In the genomic region with DNA sequence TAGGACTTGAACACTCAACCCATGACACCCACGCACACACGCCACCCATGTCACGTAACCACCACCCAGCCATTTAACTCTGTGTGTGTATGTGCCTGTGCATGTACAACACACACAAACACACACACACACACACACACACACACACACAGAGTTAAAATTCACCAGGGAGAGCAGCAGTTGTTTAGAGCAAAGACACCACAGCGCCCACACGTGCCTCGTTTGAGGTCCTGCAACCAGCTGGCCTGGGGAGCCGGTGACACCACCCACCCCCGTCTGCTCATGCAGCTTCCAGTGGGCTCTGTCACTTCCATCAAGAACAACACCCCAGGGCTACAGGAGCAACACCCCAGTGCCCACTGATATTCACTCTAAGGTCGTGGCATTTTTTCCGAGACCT, we compare ENCODE assay signal across 1 cellular context.
TF ChIP-seq lines count a peak whose summit lies in the region.

No MANE protein-coding gene starts in this region.

TF ChIP-seq in K562, 482 proteins besides CTCF, POLR2A, EP300 and RAD21 (continued from another document and continues in another):
- TF ChIP-seq, protein P1, sequence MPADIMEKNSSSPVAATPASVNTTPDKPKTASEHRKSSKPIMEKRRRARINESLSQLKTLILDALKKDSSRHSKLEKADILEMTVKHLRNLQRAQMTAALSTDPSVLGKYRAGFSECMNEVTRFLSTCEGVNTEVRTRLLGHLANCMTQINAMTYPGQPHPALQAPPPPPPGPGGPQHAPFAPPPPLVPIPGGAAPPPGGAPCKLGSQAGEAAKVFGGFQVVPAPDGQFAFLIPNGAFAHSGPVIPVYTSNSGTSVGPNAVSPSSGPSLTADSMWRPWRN (IDR thresholded peaks at IDR 0.05; ENCODE audit: low read depth), result no peak
- TF ChIP-seq ARID2 (IDR thresholded peaks at IDR 0.05) (0 out of 2 replicates have a peak, but pooled peaks have one; percentile 24), HNRNPUL1 (IDR thresholded peaks at IDR 0.05; ENCODE audit: low read length) (no peak), ASH1L (IDR thresholded peaks at IDR 0.05; ENCODE audit: borderline replicate concordance, low read depth, partially characterized antibody) (no peak), MCM3 (IDR thresholded peaks at IDR 0.05) (0 out of 2 replicates have a peak, but pooled peaks have one; percentile 40), RCOR1 (IDR thresholded peaks at IDR 0.05; ENCODE audit: borderline replicate concordance in 1 of 2, low read depth in 2 of 2, low read length in 2 of 2) (0 out of 4 replicates have a peak, but pooled peaks of 1 of the 2 experiments have one; percentile 7), ZFP1 (CRISPR knock-in tag; IDR thresholded peaks at IDR 0.05) (no peak), LEF1 (IDR thresholded peaks at IDR 0.05) (no peak), RBM39 (optimal IDR thresholded peaks at IDR 0.05; ENCODE audit: low read depth, low read length) (no peak), ESRRB (CRISPR knock-in tag; IDR thresholded peaks at IDR 0.05; ENCODE audit: borderline replicate concordance) (no peak), CREM (IDR thresholded peaks at IDR 0.05; ENCODE audit: low read depth) (0 out of 2 replicates have a peak, but pooled peaks have one; percentile 6), EHMT2 (IDR thresholded peaks at IDR 0.05) (0 out of 2 replicates have a peak, but pooled peaks have one; percentile 39), LCOR (CRISPR knock-in tag; IDR thresholded peaks at IDR 0.05) (no peak)
- TF ChIP-seq, protein P2, sequence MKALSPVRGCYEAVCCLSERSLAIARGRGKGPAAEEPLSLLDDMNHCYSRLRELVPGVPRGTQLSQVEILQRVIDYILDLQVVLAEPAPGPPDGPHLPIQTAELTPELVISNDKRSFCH (CRISPR knock-in tag; IDR thresholded peaks at IDR 0.05), result no peak
- TF ChIP-seq, protein P2 (tag; IDR thresholded peaks at IDR 0.05), result no peak
- TF ChIP-seq, protein P3, sequence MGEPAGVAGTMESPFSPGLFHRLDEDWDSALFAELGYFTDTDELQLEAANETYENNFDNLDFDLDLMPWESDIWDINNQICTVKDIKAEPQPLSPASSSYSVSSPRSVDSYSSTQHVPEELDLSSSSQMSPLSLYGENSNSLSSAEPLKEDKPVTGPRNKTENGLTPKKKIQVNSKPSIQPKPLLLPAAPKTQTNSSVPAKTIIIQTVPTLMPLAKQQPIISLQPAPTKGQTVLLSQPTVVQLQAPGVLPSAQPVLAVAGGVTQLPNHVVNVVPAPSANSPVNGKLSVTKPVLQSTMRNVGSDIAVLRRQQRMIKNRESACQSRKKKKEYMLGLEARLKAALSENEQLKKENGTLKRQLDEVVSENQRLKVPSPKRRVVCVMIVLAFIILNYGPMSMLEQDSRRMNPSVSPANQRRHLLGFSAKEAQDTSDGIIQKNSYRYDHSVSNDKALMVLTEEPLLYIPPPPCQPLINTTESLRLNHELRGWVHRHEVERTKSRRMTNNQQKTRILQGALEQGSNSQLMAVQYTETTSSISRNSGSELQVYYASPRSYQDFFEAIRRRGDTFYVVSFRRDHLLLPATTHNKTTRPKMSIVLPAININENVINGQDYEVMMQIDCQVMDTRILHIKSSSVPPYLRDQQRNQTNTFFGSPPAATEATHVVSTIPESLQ (CRISPR knock-in tag; IDR thresholded peaks at IDR 0.05), result no peak
- TF ChIP-seq, protein P4, sequence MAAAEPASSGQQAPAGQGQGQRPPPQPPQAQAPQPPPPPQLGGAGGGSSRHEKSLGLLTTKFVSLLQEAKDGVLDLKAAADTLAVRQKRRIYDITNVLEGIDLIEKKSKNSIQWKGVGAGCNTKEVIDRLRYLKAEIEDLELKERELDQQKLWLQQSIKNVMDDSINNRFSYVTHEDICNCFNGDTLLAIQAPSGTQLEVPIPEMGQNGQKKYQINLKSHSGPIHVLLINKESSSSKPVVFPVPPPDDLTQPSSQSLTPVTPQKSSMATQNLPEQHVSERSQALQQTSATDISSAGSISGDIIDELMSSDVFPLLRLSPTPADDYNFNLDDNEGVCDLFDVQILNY (CRISPR knock-in tag; IDR thresholded peaks at IDR 0.05), result no peak
- TF ChIP-seq, protein P5, sequence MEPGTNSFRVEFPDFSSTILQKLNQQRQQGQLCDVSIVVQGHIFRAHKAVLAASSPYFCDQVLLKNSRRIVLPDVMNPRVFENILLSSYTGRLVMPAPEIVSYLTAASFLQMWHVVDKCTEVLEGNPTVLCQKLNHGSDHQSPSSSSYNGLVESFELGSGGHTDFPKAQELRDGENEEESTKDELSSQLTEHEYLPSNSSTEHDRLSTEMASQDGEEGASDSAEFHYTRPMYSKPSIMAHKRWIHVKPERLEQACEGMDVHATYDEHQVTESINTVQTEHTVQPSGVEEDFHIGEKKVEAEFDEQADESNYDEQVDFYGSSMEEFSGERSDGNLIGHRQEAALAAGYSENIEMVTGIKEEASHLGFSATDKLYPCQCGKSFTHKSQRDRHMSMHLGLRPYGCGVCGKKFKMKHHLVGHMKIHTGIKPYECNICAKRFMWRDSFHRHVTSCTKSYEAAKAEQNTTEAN (CRISPR knock-in tag; IDR thresholded peaks at IDR 0.05), result no peak
- TF ChIP-seq, protein P6, sequence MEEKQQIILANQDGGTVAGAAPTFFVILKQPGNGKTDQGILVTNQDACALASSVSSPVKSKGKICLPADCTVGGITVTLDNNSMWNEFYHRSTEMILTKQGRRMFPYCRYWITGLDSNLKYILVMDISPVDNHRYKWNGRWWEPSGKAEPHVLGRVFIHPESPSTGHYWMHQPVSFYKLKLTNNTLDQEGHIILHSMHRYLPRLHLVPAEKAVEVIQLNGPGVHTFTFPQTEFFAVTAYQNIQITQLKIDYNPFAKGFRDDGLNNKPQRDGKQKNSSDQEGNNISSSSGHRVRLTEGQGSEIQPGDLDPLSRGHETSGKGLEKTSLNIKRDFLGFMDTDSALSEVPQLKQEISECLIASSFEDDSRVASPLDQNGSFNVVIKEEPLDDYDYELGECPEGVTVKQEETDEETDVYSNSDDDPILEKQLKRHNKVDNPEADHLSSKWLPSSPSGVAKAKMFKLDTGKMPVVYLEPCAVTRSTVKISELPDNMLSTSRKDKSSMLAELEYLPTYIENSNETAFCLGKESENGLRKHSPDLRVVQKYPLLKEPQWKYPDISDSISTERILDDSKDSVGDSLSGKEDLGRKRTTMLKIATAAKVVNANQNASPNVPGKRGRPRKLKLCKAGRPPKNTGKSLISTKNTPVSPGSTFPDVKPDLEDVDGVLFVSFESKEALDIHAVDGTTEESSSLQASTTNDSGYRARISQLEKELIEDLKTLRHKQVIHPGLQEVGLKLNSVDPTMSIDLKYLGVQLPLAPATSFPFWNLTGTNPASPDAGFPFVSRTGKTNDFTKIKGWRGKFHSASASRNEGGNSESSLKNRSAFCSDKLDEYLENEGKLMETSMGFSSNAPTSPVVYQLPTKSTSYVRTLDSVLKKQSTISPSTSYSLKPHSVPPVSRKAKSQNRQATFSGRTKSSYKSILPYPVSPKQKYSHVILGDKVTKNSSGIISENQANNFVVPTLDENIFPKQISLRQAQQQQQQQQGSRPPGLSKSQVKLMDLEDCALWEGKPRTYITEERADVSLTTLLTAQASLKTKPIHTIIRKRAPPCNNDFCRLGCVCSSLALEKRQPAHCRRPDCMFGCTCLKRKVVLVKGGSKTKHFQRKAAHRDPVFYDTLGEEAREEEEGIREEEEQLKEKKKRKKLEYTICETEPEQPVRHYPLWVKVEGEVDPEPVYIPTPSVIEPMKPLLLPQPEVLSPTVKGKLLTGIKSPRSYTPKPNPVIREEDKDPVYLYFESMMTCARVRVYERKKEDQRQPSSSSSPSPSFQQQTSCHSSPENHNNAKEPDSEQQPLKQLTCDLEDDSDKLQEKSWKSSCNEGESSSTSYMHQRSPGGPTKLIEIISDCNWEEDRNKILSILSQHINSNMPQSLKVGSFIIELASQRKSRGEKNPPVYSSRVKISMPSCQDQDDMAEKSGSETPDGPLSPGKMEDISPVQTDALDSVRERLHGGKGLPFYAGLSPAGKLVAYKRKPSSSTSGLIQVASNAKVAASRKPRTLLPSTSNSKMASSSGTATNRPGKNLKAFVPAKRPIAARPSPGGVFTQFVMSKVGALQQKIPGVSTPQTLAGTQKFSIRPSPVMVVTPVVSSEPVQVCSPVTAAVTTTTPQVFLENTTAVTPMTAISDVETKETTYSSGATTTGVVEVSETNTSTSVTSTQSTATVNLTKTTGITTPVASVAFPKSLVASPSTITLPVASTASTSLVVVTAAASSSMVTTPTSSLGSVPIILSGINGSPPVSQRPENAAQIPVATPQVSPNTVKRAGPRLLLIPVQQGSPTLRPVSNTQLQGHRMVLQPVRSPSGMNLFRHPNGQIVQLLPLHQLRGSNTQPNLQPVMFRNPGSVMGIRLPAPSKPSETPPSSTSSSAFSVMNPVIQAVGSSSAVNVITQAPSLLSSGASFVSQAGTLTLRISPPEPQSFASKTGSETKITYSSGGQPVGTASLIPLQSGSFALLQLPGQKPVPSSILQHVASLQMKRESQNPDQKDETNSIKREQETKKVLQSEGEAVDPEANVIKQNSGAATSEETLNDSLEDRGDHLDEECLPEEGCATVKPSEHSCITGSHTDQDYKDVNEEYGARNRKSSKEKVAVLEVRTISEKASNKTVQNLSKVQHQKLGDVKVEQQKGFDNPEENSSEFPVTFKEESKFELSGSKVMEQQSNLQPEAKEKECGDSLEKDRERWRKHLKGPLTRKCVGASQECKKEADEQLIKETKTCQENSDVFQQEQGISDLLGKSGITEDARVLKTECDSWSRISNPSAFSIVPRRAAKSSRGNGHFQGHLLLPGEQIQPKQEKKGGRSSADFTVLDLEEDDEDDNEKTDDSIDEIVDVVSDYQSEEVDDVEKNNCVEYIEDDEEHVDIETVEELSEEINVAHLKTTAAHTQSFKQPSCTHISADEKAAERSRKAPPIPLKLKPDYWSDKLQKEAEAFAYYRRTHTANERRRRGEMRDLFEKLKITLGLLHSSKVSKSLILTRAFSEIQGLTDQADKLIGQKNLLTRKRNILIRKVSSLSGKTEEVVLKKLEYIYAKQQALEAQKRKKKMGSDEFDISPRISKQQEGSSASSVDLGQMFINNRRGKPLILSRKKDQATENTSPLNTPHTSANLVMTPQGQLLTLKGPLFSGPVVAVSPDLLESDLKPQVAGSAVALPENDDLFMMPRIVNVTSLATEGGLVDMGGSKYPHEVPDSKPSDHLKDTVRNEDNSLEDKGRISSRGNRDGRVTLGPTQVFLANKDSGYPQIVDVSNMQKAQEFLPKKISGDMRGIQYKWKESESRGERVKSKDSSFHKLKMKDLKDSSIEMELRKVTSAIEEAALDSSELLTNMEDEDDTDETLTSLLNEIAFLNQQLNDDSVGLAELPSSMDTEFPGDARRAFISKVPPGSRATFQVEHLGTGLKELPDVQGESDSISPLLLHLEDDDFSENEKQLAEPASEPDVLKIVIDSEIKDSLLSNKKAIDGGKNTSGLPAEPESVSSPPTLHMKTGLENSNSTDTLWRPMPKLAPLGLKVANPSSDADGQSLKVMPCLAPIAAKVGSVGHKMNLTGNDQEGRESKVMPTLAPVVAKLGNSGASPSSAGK (IDR thresholded peaks at IDR 0.05), result no peak
- TF ChIP-seq, protein P7, sequence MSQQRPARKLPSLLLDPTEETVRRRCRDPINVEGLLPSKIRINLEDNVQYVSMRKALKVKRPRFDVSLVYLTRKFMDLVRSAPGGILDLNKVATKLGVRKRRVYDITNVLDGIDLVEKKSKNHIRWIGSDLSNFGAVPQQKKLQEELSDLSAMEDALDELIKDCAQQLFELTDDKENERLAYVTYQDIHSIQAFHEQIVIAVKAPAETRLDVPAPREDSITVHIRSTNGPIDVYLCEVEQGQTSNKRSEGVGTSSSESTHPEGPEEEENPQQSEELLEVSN (IDR thresholded peaks at IDR 0.05; ENCODE audit: borderline replicate concordance in 1 of 2, extremely low read depth in 1 of 2, insufficient read depth in 1 of 2, insufficient read length in 1 of 2, low read depth in 1 of 2, low read length in 1 of 2, poor library complexity in 1 of 2, severe bottlenecking in 1 of 2), result no peak
- TF ChIP-seq, protein P8, sequence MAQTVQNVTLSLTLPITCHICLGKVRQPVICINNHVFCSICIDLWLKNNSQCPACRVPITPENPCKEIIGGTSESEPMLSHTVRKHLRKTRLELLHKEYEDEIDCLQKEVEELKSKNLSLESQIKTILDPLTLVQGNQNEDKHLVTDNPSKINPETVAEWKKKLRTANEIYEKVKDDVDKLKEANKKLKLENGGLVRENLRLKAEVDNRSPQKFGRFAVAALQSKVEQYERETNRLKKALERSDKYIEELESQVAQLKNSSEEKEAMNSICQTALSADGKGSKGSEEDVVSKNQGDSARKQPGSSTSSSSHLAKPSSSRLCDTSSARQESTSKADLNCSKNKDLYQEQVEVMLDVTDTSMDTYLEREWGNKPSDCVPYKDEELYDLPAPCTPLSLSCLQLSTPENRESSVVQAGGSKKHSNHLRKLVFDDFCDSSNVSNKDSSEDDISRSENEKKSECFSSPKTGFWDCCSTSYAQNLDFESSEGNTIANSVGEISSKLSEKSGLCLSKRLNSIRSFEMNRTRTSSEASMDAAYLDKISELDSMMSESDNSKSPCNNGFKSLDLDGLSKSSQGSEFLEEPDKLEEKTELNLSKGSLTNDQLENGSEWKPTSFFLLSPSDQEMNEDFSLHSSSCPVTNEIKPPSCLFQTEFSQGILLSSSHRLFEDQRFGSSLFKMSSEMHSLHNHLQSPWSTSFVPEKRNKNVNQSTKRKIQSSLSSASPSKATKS (CRISPR knock-in tag; IDR thresholded peaks at IDR 0.05), result no peak
- TF ChIP-seq, protein P9, sequence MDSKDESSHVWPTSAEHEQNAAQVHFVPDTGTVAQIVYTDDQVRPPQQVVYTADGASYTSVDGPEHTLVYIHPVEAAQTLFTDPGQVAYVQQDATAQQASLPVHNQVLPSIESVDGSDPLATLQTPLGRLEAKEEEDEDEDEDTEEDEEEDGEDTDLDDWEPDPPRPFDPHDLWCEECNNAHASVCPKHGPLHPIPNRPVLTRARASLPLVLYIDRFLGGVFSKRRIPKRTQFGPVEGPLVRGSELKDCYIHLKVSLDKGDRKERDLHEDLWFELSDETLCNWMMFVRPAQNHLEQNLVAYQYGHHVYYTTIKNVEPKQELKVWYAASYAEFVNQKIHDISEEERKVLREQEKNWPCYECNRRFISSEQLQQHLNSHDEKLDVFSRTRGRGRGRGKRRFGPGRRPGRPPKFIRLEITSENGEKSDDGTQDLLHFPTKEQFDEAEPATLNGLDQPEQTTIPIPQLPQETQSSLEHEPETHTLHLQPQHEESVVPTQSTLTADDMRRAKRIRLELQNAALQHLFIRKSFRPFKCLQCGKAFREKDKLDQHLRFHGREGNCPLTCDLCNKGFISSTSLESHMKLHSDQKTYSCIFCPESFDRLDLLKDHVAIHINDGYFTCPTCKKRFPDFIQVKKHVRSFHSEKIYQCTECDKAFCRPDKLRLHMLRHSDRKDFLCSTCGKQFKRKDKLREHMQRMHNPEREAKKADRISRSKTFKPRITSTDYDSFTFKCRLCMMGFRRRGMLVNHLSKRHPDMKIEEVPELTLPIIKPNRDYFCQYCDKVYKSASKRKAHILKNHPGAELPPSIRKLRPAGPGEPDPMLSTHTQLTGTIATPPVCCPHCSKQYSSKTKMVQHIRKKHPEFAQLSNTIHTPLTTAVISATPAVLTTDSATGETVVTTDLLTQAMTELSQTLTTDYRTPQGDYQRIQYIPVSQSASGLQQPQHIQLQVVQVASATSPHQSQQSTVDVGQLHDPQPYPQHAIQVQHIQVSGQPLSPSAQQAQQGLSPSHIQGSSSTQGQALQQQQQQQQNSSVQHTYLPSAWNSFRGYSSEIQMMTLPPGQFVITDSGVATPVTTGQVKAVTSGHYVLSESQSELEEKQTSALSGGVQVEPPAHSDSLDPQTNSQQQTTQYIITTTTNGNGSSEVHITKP (IDR thresholded peaks at IDR 0.05; ENCODE audit: partially characterized antibody), result no peak
